18 cellular contexts compared by ENCODE assay signal in genomic region chr3:189099505-189100290, GRCh38.
DNase-seq lines count a peak whose midpoint lies in the region; ATAC-seq and TF ChIP-seq lines count a peak whose summit lies in the region.
"Had no signal": no experiment of that assay in that cellular context is flagged by ENCODE, and none has a peak within 500 bp of the region (broad histone marks: within the 10 kb centered on the region; RNA-seq: fewer than 3 reads in every experiment).

No MANE protein-coding gene starts in this region.

- TF ChIP-seq CTCF in esophagus muscularis mucosa (IDR thresholded peaks at IDR 0.05) = no peak
- no peak for TF ChIP-seq CTCF in sigmoid colon (IDR thresholded peaks at IDR 0.05)
- no peak for TF ChIP-seq CTCF in vagina (IDR thresholded peaks at IDR 0.05)

- H3K4me1 ChIP-seq in esophagus muscularis mucosa = peaks cover 0 to 7% (median 2%) of the 10 kb centered on the region in 4 donors
- H3K4me1 ChIP-seq in sigmoid colon = no peaks in the 10 kb centered on the region
- H3K4me1 ChIP-seq in vagina = peaks cover 85% of the 10 kb centered on the region
- H3K4me1 ChIP-seq: colonic mucosa had no signal

- no peak overlapping the region for H3K4me3 Mint-ChIP-seq in T-helper 17 cell
- H3K4me3 Mint-ChIP-seq: activated naive CD4-positive, alpha-beta T cell treated with anti-CD3 and anti-CD28 coated beads for 36 hours; naive thymus-derived CD4-positive, alpha-beta T cell had no signal

- H3K36me3 ChIP-seq in esophagus muscularis mucosa (no peaks in the 10 kb centered on the region), sigmoid colon (no peaks in the 10 kb centered on the region), vagina (no peaks in the 10 kb centered on the region)
- H3K36me3 ChIP-seq: colonic mucosa had no signal

- TF ChIP-seq POLR2A in esophagus muscularis mucosa (IDR thresholded peaks at IDR 0.05; ENCODE audit: low read depth) (no peak), sigmoid colon (IDR thresholded peaks at IDR 0.05) (no peak), vagina (IDR thresholded peaks at IDR 0.05) (no peak)

- no peaks in the 10 kb centered on the region for H3K27me3 ChIP-seq in esophagus muscularis mucosa
- H3K27me3 ChIP-seq in sigmoid colon = no peaks in the 10 kb centered on the region
- no peaks in the 10 kb centered on the region for H3K27me3 ChIP-seq in vagina
- H3K27me3 ChIP-seq: colonic mucosa had no signal

- peaks cover 2% of the 10 kb centered on the region for H3K4me1 Mint-ChIP-seq in T-helper 17 cell

- 73% methylated on average over 12 of the region's 12 CpGs for whole genome bisulfite sequencing in esophagus muscularis mucosa
- 80 to 82% methylated on average over 12 of the region's 12 CpGs for WGBS in sigmoid colon, 2 donors

- H3K27ac Mint-ChIP-seq in T-helper 17 cell = no peak overlapping the region
- H3K27ac Mint-ChIP-seq: activated naive CD4-positive, alpha-beta T cell treated with anti-CD3 and anti-CD28 coated beads for 36 hours; naive thymus-derived CD4-positive, alpha-beta T cell had no signal

- H3K27me3 Mint-ChIP-seq in T-helper 17 cell = peaks cover 8% of the 10 kb centered on the region

- DNase-seq in esophagus muscularis mucosa (ENCODE audit: extremely low spot score) (no peak), left ventricle myocardium superior (peak; percentile 60), sigmoid colon (peak; percentile 67), vagina (ENCODE audit: extremely low spot score in 2 of 2) (no peak), NCI-H526 (lab: John Stamatoyannopoulos, UW) (no peak), T-helper 17 cell (no peak), HCEC 1CT (no peak)
- DNase-seq: activated CD4-positive, alpha-beta T cell treated with anti-CD3 and anti-CD28 coated beads, Interleukin-2, amount 50 U/mL, for 48 hours; activated naive CD4-positive, alpha-beta T cell treated with anti-CD3 and anti-CD28 coated beads for 36 hours; activated T-cell treated with anti-CD3 and anti-CD28 coated beads, Interleukin-2, amount 50 U/mL, for 1 hour; naive thymus-derived CD4-positive, alpha-beta T cell; NCI-H1930; NCI-H446; posterior cingulate gyrus; SHP77 treated with DMSO at 0.1 percent for 48 hours; stimulated activated CD4-positive, alpha-beta T cell treated with anti-CD3 and anti-CD28 coated beads, Interleukin-12 subunit alpha, Interleukin-12 subunit beta, amount 100 ng/mL, for 4 hours had no signal

- peak overlapping the region in 1 of 4 donors; percentile 11 for H3K4me3 ChIP-seq in esophagus muscularis mucosa
- no peak overlapping the region for H3K4me3 ChIP-seq in sigmoid colon
- H3K4me3 ChIP-seq in vagina = peak overlapping the region; percentile 12 to 27
- H3K4me3 ChIP-seq: colonic mucosa had no signal

- TF ChIP-seq EP300 in esophagus muscularis mucosa (IDR thresholded peaks at IDR 0.05) (no peak), sigmoid colon (IDR thresholded peaks at IDR 0.05) (no peak)

- intact Hi-C loops in esophagus muscularis mucosa (cut with DNase I) (no loop called here), left ventricle myocardium superior (cut with micrococcal nuclease) (no loop called here), sigmoid colon (cut with DNase I) (no loop called here), vagina (cut with DNase I) (no loop called here)

- H3K9me3 ChIP-seq in esophagus muscularis mucosa (no peaks in the 10 kb centered on the region), sigmoid colon (no peaks in the 10 kb centered on the region), vagina (no peaks in the 10 kb centered on the region), T-helper 17 cell (ENCODE audit: control insufficient read depth, low read length, poor library complexity, severe bottlenecking) (no peaks in the 10 kb centered on the region)
- H3K9me3 ChIP-seq: colonic mucosa had no signal

- ATAC-seq in left ventricle myocardium superior = peak; percentile 79
- ATAC-seq in T-helper 17 cell = no peak
- ATAC-seq: naive thymus-derived CD4-positive, alpha-beta T cell had no signal

- H3K27ac ChIP-seq in esophagus muscularis mucosa (replicated peaks in 1 of 4) = peak overlapping the region; percentile 30 to 71 (median 60)
- peak overlapping the region; percentile 11 to 64 (median 30) for H3K27ac ChIP-seq in sigmoid colon
- H3K27ac ChIP-seq in vagina = peak overlapping the region; percentile 91
- H3K27ac ChIP-seq: colonic mucosa, KMS-11 had no signal

- peaks cover 4% of the 10 kb centered on the region for H3K36me3 Mint-ChIP-seq in T-helper 17 cell (ENCODE audit: low read depth)

Comparison
In these comparisons a context has a peak if more than half of its experiments do, and no peak if none do; other contexts are left out.
1. DNase-seq: peak in left ventricle myocardium superior (single experiment) and sigmoid colon (single experiment); none in esophagus muscularis mucosa (single experiment), vagina (0 of 2), NCI-H526 (0 of 2), T-helper 17 cell (0 of 3) and HCEC 1CT (single experiment).
2. H3K27ac ChIP-seq: peak in every context shown above with its lines; median percentile 91 in vagina; 60 in esophagus muscularis mucosa; 30 in sigmoid colon.
3. H3K4me3 ChIP-seq: peak in vagina (2 of 2); none in sigmoid colon (0 of 4).